In the genomic region with DNA sequence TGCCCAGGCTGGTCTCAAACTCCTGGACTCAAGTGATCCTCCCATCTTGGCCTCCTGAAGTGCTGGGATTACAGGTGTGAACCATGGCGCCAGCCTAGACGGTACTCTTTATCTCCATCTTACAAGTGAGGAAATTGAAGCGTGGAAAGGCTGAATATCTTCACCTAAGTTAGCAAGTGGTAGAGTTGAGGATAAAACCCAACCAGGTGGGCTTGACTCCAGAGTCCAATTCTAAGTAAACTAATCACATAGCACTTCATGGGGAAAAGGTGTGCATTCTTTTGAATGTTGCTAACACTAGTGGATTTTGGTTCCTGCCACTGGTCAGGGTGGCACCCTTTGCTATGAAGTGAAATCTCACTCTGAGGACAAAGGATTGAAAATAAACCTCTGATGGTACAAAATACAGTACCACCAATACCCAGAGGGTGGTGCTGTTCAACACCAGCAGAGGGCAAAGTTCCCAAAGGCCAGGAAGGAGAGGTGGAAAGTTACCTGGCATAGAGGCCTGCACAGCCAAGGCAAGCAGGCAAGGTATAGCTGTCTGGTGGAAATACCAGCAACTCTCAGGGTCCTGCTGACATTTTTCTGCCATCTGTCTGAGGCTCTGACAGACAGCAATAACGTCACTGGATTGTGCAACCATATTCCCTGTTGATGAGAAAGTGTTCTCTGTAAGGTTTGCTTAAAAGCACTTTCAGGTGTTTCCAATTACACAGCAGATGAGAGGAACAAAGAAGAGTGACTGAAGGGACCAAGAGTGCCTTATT, we compare ENCODE assay signal across 8 cellular contexts. TPM values are rescaled to one million over a fixed set of nuclear protein-coding genes. Genes with fewer than 3 reads are reported as not detected.
DNase-seq lines count a peak whose midpoint lies in the region; ATAC-seq and TF ChIP-seq lines count a peak whose summit lies in the region.

No MANE protein-coding gene starts in this region.

- H3K9me3 ChIP-seq in Karpas-422 (ENCODE audit: low read length): no peaks in the 10 kb centered on the region
- no peaks in the 10 kb centered on the region for H3K9me3 ChIP-seq in liver (ENCODE audit: control insufficient read depth in 4 of 4, low read length in 3 of 4)
- H3K9me3 ChIP-seq in thyroid gland: no peaks in the 10 kb centered on the region

- no peak overlapping the region for H3K4me3 Mint-ChIP-seq in T-cell

- H3K27ac ChIP-seq in Karpas-422 (ENCODE audit: low read length) (no peak overlapping the region), coronary artery (peak overlapping the region in 1 of 2 donors; percentile 72), liver (ENCODE audit: low read depth in 1 of 2, low read length in 2 of 2) (no peak overlapping the region), thyroid gland (peak overlapping the region in 1 of 3 donors; percentile 62)

- H3K4me1 ChIP-seq in Karpas-422 (ENCODE audit: low read length) (no peaks in the 10 kb centered on the region), liver (ENCODE audit: control insufficient read depth in 4 of 4, insufficient read depth in 4 of 4, low read length in 3 of 4) (peaks cover 0 to 7% (median 1%) of the 10 kb centered on the region in 4 donors), thyroid gland (no peaks in the 10 kb centered on the region)

- H3K36me3 ChIP-seq in Karpas-422 (ENCODE audit: insufficient read depth, low read length) (peaks cover 13% of the 10 kb centered on the region; the same call in 1 of the 2 replicates), liver (ENCODE audit: control insufficient read depth in 4 of 4, insufficient read depth in 3 of 4, low read depth in 1 of 4, low read length in 3 of 4) (peaks cover 11 to 85% (median 75%) of the 10 kb centered on the region in 4 donors), thyroid gland (peaks cover 80 to 88% of the 10 kb centered on the region in 2 donors)

- H3K4me3 ChIP-seq in Karpas-422 (ENCODE audit: low read length) (no peak overlapping the region), coronary artery (no peak overlapping the region), liver (ENCODE audit: low read depth in 1 of 3, low read length in 3 of 3) (no peak overlapping the region), thyroid gland (replicated peaks in 1 of 3) (no peak overlapping the region)

- POLR2A ChIA-PET in T-cell (lab: Charles Lee): no interaction called here

- DNase-seq in NOMO-1 treated with DMSO at 0.1 percent for 48 hours (lab: John Stamatoyannopoulos, UW; ENCODE audit: unreplicated experiment): peak; percentile 57
- no peak for DNase-seq in NOMO-1 treated with dmso at 0.1 percent for 144 hours (lab: John Stamatoyannopoulos, UW; ENCODE audit: unreplicated experiment)
- peak; percentile 66 for DNase-seq in Karpas-422
- peak in 18 of 34 experiments; percentile 4 to 52 (median 22) for DNase-seq in T-cell
- DNase-seq in coronary artery (ENCODE audit: low spot score): no peak
- peak; percentile 51 to 55 for DNase-seq in thyroid gland

- H3K9ac ChIP-seq in Karpas-422 (ENCODE audit: low read length) (no peak overlapping the region), liver (ENCODE audit: low read depth in 1 of 2, low read length in 2 of 2) (no peak overlapping the region)

- intact Hi-C loops in thyroid gland (cut with DNase I): no loop called here

- no peak overlapping the region for H3K4me2 ChIP-seq in Karpas-422 (ENCODE audit: low read depth, low read length, poor library complexity, severe bottlenecking)

- CTCF ChIA-PET in T-cell (lab: Charles Lee): interaction anchor here (0.5 to 1.8 kb wide), 7 partner anchors 11 to 91 kb away, joined by 3 to 6 read pairs (median 3); no protein-coding TSS in a partner anchor

- peak; percentile 92 to 95 for TF ChIP-seq RAD21 in liver (IDR thresholded peaks at IDR 0.05)

- peak; percentile 67 to 74 (median 68) for ATAC-seq in T-cell (replicated peaks in 1 of 4)
- ATAC-seq in HG03139 (IDR thresholded peaks at IDR 0.05; ENCODE audit: unreplicated experiment): no peak

- no peak for TF ChIP-seq POLR2A in thyroid gland (IDR thresholded peaks at IDR 0.05)

- H3K4me1 Mint-ChIP-seq in T-cell: no peaks in the 10 kb centered on the region

- H2AFZ ChIP-seq in Karpas-422 (ENCODE audit: low read length): no peak overlapping the region

- H3K9me3 Mint-ChIP-seq in T-cell: no peaks in the 10 kb centered on the region

- no peaks in the 10 kb centered on the region for H3K27me3 ChIP-seq in Karpas-422 (ENCODE audit: low read length)
- H3K27me3 ChIP-seq in liver (ENCODE audit: control insufficient read depth in 4 of 4, insufficient read depth in 4 of 4, low read length in 3 of 4): no peaks in the 10 kb centered on the region
- H3K27me3 ChIP-seq in thyroid gland: no peaks in the 10 kb centered on the region

- H3K36me3 Mint-ChIP-seq in T-cell: peaks cover 51% of the 10 kb centered on the region

- H3K27ac Mint-ChIP-seq in T-cell: peak overlapping the region; percentile 27 to 72

- H3K27me3 Mint-ChIP-seq in T-cell: no peaks in the 10 kb centered on the region

- H3K9me2 ChIP-seq in Karpas-422 (replicated peaks; ENCODE audit: insufficient read depth, low read length): no peaks in the 10 kb centered on the region

- WGBS in liver: 74% methylated on average over 4 of the region's 4 CpGs
- WGBS in thyroid gland, 2 donors: 77 to 83% methylated on average over 4 of the region's 4 CpGs

- no peaks in the 10 kb centered on the region for H3K79me2 ChIP-seq in Karpas-422 (ENCODE audit: low read length)

- TF ChIP-seq CTCF in coronary artery (IDR thresholded peaks at IDR 0.05) (peak; percentile 78), liver (IDR thresholded peaks at IDR 0.05; ENCODE audit: low read depth, low read length, missing input control) (peak; percentile 79), thyroid gland (IDR thresholded peaks at IDR 0.05) (peak; percentile 57 to 95 (median 84))

- no peaks in the 10 kb centered on the region for H4K20me1 ChIP-seq in Karpas-422 (ENCODE audit: insufficient read depth, low read depth, low read length)

TF ChIP-seq in liver, 16 proteins besides CTCF, POLR2A, EP300 and RAD21:
- TF ChIP-seq HNF4G (IDR thresholded peaks at IDR 0.05): peak; percentile 70
- TF ChIP-seq GABPA (IDR thresholded peaks at IDR 0.05 in 1 of 2, conservative IDR thresholded peaks at IDR 0.05 in 1 of 2): no peak
- peak; percentile 35 to 54 for TF ChIP-seq RXRA (IDR thresholded peaks at IDR 0.05)
- TF ChIP-seq FOXA2 (IDR thresholded peaks at IDR 0.05): no peak
- TF ChIP-seq, protein P1, sequence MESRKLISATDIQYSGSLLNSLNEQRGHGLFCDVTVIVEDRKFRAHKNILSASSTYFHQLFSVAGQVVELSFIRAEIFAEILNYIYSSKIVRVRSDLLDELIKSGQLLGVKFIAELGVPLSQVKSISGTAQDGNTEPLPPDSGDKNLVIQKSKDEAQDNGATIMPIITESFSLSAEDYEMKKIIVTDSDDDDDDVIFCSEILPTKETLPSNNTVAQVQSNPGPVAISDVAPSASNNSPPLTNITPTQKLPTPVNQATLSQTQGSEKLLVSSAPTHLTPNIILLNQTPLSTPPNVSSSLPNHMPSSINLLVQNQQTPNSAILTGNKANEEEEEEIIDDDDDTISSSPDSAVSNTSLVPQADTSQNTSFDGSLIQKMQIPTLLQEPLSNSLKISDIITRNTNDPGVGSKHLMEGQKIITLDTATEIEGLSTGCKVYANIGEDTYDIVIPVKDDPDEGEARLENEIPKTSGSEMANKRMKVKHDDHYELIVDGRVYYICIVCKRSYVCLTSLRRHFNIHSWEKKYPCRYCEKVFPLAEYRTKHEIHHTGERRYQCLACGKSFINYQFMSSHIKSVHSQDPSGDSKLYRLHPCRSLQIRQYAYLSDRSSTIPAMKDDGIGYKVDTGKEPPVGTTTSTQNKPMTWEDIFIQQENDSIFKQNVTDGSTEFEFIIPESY (IDR thresholded peaks at IDR 0.05): no peak
- peak; percentile 76 to 87 for TF ChIP-seq HNF4A (conservative IDR thresholded peaks at IDR 0.05)
- peak; percentile 64 for TF ChIP-seq NR2F2 (IDR thresholded peaks at IDR 0.05)
- TF ChIP-seq EGR1 (IDR thresholded peaks at IDR 0.05; ENCODE audit: low read depth in 2 of 2): no peak
- TF ChIP-seq SP1 (IDR thresholded peaks at IDR 0.05): peak; percentile 55
- no peak for TF ChIP-seq YY1 (IDR thresholded peaks at IDR 0.05)
- TF ChIP-seq TAF1 (conservative IDR thresholded peaks at IDR 0.05): no peak
- TF ChIP-seq, protein P2, sequence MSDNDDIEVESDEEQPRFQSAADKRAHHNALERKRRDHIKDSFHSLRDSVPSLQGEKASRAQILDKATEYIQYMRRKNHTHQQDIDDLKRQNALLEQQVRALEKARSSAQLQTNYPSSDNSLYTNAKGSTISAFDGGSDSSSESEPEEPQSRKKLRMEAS (IDR thresholded peaks at IDR 0.05): no peak

RNA-seq across cellular contexts. Expression of a gene that starts 17.6 kb away (rescaled TPM):
- total RNA-seq in Karpas-422 (2014; rRNA removed; shearing (Covaris generic); ENCODE audit: low replicate concordance): 16.3 and 25.5 TPM in 2 replicates
- total RNA-seq in T-cell: 10 to 100 TPM; 16.1 to 38.8 (median 36.2) TPM
- total RNA-seq in liver: 10 to 100 TPM; 18.0 to 24.9 TPM
- 10 to 100 TPM; 20.8 to 27.2 TPM for polyA plus RNA-seq in liver
- total RNA-seq in thyroid gland: 10 to 100 TPM; 36.1 to 52.5 (median 36.5) TPM

RNA-seq across cellular contexts. Expression of a gene that starts 17.7 kb away (rescaled TPM):
- 30.8 and 47.1 TPM in 2 replicates for total RNA-seq in Karpas-422 (2014; rRNA removed; shearing (Covaris generic); ENCODE audit: low replicate concordance)
- total RNA-seq in T-cell (10 to 100 TPM; 32.2 to 51.0 (median 46.8) TPM), liver (10 to 100 TPM; 11.2 to 12.2 TPM), thyroid gland (10 to 100 TPM; 23.6 to 51.1 (median 29.2) TPM)
- 10 to 100 TPM; 16.7 to 25.9 TPM for polyA plus RNA-seq in liver

RNA-seq across cellular contexts. Expression of a gene that starts 34.7 kb away (rescaled TPM):
- 45.2 and 56.0 TPM in 2 replicates for total RNA-seq in Karpas-422 (2014; rRNA removed; shearing (Covaris generic); ENCODE audit: low replicate concordance)
- total RNA-seq in T-cell (100 to 1,000 TPM in 2 of 5 donors, 10 to 100 TPM in 3; 73.8 to 106 (median 93.7) TPM), liver (10 to 100 TPM; 28.9 to 29.1 TPM), thyroid gland (10 to 100 TPM; 64.7 to 85.7 (median 75.2) TPM)
- polyA plus RNA-seq in liver: 10 to 100 TPM; 15.0 to 19.4 TPM

RNA-seq across cellular contexts. Expression of a gene that starts 35.2 kb away (rescaled TPM):
- 0.11 and 0.72 TPM in 2 replicates for total RNA-seq in Karpas-422 (2014; rRNA removed; shearing (Covaris generic); ENCODE audit: low replicate concordance)
- total RNA-seq in T-cell (1 to 10 TPM; 1.0 to 2.4 (median 1.9) TPM), liver (1 to 10 TPM; 2.7 to 9.5 TPM), thyroid gland (10 to 100 TPM in 3 of 4 donors, 1 to 10 TPM in 1; 7.8 to 27.8 (median 20.0) TPM)
- 10 to 100 TPM in 1 of 2 donors, 1 to 10 TPM in 1; 9.2 to 11.0 TPM for polyA plus RNA-seq in liver

RNA-seq across cellular contexts. Expression of a gene that starts 37.6 kb away (rescaled TPM):
- 234 and 237 TPM in 2 replicates for total RNA-seq in Karpas-422 (2014; rRNA removed; shearing (Covaris generic); ENCODE audit: low replicate concordance)
- total RNA-seq in T-cell: 100 to 1,000 TPM in 1 of 5 donors, 10 to 100 TPM in 4; 66.3 to 108 (median 94.8) TPM
- 10 to 100 TPM; 52.0 to 90.7 TPM for total RNA-seq in liver
- 100 to 1,000 TPM; 121 to 178 TPM for polyA plus RNA-seq in liver
- 100 to 1,000 TPM; 157 to 269 (median 191) TPM for total RNA-seq in thyroid gland

Comparison
In these comparisons a context has a peak if more than half of its experiments do, and no peak if none do; other contexts are left out.
1. DNase-seq: peak in NOMO-1 treated with DMSO at 0.1 percent for 48 hours (single experiment), Karpas-422 (single experiment), T-cell (18 of 34) and thyroid gland (2 of 2); none in NOMO-1 treated with dmso at 0.1 percent for 144 hours (single experiment) and coronary artery (single experiment).
2. Peak in every context shown above with its lines, with median percentiles within 50 percentile points of each other: CTCF ChIP-seq.